Comparison of ENCODE assay signal across 26 cellular contexts in the genomic region with DNA sequence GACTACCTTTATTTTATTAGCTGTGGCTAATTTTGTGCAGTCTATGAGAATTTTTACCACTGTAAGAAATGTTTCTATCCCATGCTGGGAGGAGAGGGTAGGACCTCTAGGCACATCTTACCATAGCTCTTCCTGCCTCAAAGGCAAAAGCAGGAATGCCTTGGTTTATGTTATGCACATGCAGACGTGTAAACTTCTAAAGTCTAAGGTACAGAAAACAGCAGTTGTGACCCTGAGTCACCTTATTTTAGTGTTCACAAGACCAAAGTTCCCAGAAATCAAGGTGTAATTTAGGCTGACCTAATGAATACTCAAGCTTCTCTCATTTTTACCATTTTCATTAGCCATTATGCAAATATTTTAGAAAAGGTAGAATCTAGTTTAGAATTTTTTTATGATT. TPM values are rescaled to one million over a fixed set of nuclear protein-coding genes. Genes with fewer than 3 reads are reported as not detected.
DNase-seq lines count a peak whose midpoint lies in the region; ATAC-seq and TF ChIP-seq lines count a peak whose summit lies in the region.
"Had no signal": no experiment of that assay in that cellular context is flagged by ENCODE, and none has a peak within 500 bp of the region (broad histone marks: within the 10 kb centered on the region; RNA-seq: fewer than 3 reads in every experiment).

No MANE protein-coding gene starts in this region.

- DNase-seq in activated T-cell treated with anti-CD3 and anti-CD28 coated beads, Interleukin-2, amount 50 U/mL, for 24 hours, result no peak
- no peak for DNase-seq in activated T-cell treated with anti-CD3 and anti-CD28 coated beads, Interleukin-2, amount 50 U/mL, for 4 hours
- DNase-seq in T-helper 17 cell (no peak), right lobe of liver (no peak), tibial artery (no peak), OCI-M2 (lab: John Stamatoyannopoulos, UW; ENCODE audit: unreplicated experiment) (no peak), GM19238 (ENCODE audit: insufficient read length, low spot score) (no peak)
- DNase-seq in stimulated activated naive CD4-positive, alpha-beta T cell treated with Interleukin-2 at 50 U/mL for 16 hours (lab: John Stamatoyannopoulos, UW), result no peak
- DNase-seq: activated CD4-positive, alpha-beta T cell treated with anti-CD3 and anti-CD28 coated beads, Interleukin-2, amount 50 U/mL, for 1 hour; activated naive CD4-positive, alpha-beta T cell treated with anti-CD3 and anti-CD28 coated beads for 36 hours; activated T-cell treated with anti-CD3 and anti-CD28 coated beads for 4 hours; effector CD8-positive, alpha-beta T cell; KBM-7; kidney glomerular epithelial cell; mesendoderm; NCI-H187 treated with DMSO at 0.1 percent for 48 hours; NCI-H226; NCI-H774; nephron progenitor cell; stimulated activated naive CD8-positive, alpha-beta T cell treated with anti-CD3 and anti-CD28 coated beads, Interleukin-15, amount 100 ng/mL, for 72 hours; T-helper 2 cell; upper lobe of right lung had no signal

- H3K4me1 ChIP-seq in right lobe of liver (peaks cover 0 to 38% (median 8%) of the 10 kb centered on the region in 4 donors), tibial artery (peaks cover 6 to 96% (median 47%) of the 10 kb centered on the region in 4 donors)

- H3K9me3 Mint-ChIP-seq in activated T-cell treated with anti-CD3 and anti-CD28 coated beads, Interleukin-2, amount 50 U/mL, for 24 hours, result no peaks in the 10 kb centered on the region
- H3K9me3 Mint-ChIP-seq in activated T-cell treated with anti-CD3 and anti-CD28 coated beads, Interleukin-2, amount 50 U/mL, for 4 hours, result no peaks in the 10 kb centered on the region
- H3K9me3 Mint-ChIP-seq: activated naive CD4-positive, alpha-beta T cell treated with anti-CD3 and anti-CD28 coated beads for 36 hours; nephron progenitor cell; stimulated activated naive CD8-positive, alpha-beta T cell treated with anti-CD3 and anti-CD28 coated beads, Interleukin-15, amount 100 ng/mL, for 72 hours had no signal

- intact Hi-C loops in right lobe of liver (cut with DNase I), result no loop called here
- intact Hi-C loops in tibial artery (cut with DNase I; ENCODE audit: low total_unique reads), result no loop called here

- H3K9me3 ChIP-seq in T-helper 17 cell (ENCODE audit: control insufficient read depth, low read length, poor library complexity, severe bottlenecking) (no peaks in the 10 kb centered on the region), right lobe of liver (no peaks in the 10 kb centered on the region), tibial artery (no peaks in the 10 kb centered on the region)
- H3K9me3 ChIP-seq: BLaER1, esophagus muscularis mucosa, SJSA1, upper lobe of right lung had no signal

- H3K27me3 ChIP-seq in right lobe of liver, result no peaks in the 10 kb centered on the region
- no peaks in the 10 kb centered on the region for H3K27me3 ChIP-seq in tibial artery
- H3K27me3 ChIP-seq: BLaER1, esophagus muscularis mucosa, SJSA1, upper lobe of right lung had no signal

- no peak for ATAC-seq in activated T-cell treated with anti-CD3 and anti-CD28 coated beads, Interleukin-2, amount 50 U/mL, for 4 hours
- ATAC-seq in T-helper 17 cell (no peak), right lobe of liver (peak; percentile 3 to 43 (median 30))
- ATAC-seq: stimulated activated naive CD8-positive, alpha-beta T cell treated with anti-CD3 and anti-CD28 coated beads, Interleukin-15, amount 100 ng/mL, for 72 hours; upper lobe of right lung had no signal

- peak overlapping the region; percentile 61 for H3K27ac Mint-ChIP-seq in activated T-cell treated with anti-CD3 and anti-CD28 coated beads, Interleukin-2, amount 50 U/mL, for 24 hours
- H3K27ac Mint-ChIP-seq in T-helper 17 cell, result peak overlapping the region; percentile 90
- H3K27ac Mint-ChIP-seq: nephron progenitor cell had no signal

- no peaks in the 10 kb centered on the region for H3K27me3 Mint-ChIP-seq in activated T-cell treated with anti-CD3 and anti-CD28 coated beads, Interleukin-2, amount 50 U/mL, for 24 hours
- no peaks in the 10 kb centered on the region for H3K27me3 Mint-ChIP-seq in activated T-cell treated with anti-CD3 and anti-CD28 coated beads, Interleukin-2, amount 50 U/mL, for 4 hours (ENCODE audit: low read depth)
- no peaks in the 10 kb centered on the region for H3K27me3 Mint-ChIP-seq in T-helper 17 cell
- H3K27me3 Mint-ChIP-seq: stimulated activated naive CD8-positive, alpha-beta T cell treated with anti-CD3 and anti-CD28 coated beads, Interleukin-15, amount 100 ng/mL, for 72 hours had no signal

- 18% methylated on average over 1 of the region's 1 CpG for WGBS in right lobe of liver (ENCODE audit: insufficient coverage, low coverage, low lambda C conversion rate, missing lambda C conversion rate)

- no peak overlapping the region for H3K4me3 ChIP-seq in right lobe of liver
- H3K4me3 ChIP-seq in tibial artery, result no peak overlapping the region
- H3K4me3 ChIP-seq: BLaER1, esophagus muscularis mucosa, SJSA1, upper lobe of right lung had no signal

- H3K36me3 Mint-ChIP-seq in activated T-cell treated with anti-CD3 and anti-CD28 coated beads, Interleukin-2, amount 50 U/mL, for 24 hours (ENCODE audit: low read depth), result peaks cover 78% of the 10 kb centered on the region
- peaks cover 29% of the 10 kb centered on the region for H3K36me3 Mint-ChIP-seq in activated T-cell treated with anti-CD3 and anti-CD28 coated beads, Interleukin-2, amount 50 U/mL, for 4 hours (ENCODE audit: insufficient read depth)
- H3K36me3 Mint-ChIP-seq in T-helper 17 cell (ENCODE audit: low read depth), result no peaks in the 10 kb centered on the region

- H3K4me1 Mint-ChIP-seq in activated T-cell treated with anti-CD3 and anti-CD28 coated beads, Interleukin-2, amount 50 U/mL, for 24 hours (ENCODE audit: low read depth), result peaks cover 93% of the 10 kb centered on the region
- peaks cover 94% of the 10 kb centered on the region for H3K4me1 Mint-ChIP-seq in activated T-cell treated with anti-CD3 and anti-CD28 coated beads, Interleukin-2, amount 50 U/mL, for 4 hours (ENCODE audit: low read depth)
- H3K4me1 Mint-ChIP-seq in T-helper 17 cell, result peaks cover 60% of the 10 kb centered on the region

- H3K4me3 Mint-ChIP-seq in activated T-cell treated with anti-CD3 and anti-CD28 coated beads, Interleukin-2, amount 50 U/mL, for 24 hours, result no peak overlapping the region
- no peak overlapping the region for H3K4me3 Mint-ChIP-seq in activated T-cell treated with anti-CD3 and anti-CD28 coated beads, Interleukin-2, amount 50 U/mL, for 4 hours
- H3K4me3 Mint-ChIP-seq in T-helper 17 cell, result no peak overlapping the region
- H3K4me3 Mint-ChIP-seq: activated naive CD4-positive, alpha-beta T cell treated with anti-CD3 and anti-CD28 coated beads for 36 hours; nephron progenitor cell; stimulated activated naive CD8-positive, alpha-beta T cell treated with anti-CD3 and anti-CD28 coated beads, Interleukin-15, amount 100 ng/mL, for 72 hours had no signal

- TF ChIP-seq CTCF in right lobe of liver (IDR thresholded peaks at IDR 0.05), result no peak
- no peak for TF ChIP-seq CTCF in tibial artery (IDR thresholded peaks at IDR 0.05)

- H3K36me3 ChIP-seq in right lobe of liver (no peaks in the 10 kb centered on the region), tibial artery (no peaks in the 10 kb centered on the region)
- H3K36me3 ChIP-seq: BLaER1, esophagus muscularis mucosa, SJSA1 had no signal

- TF ChIP-seq POLR2A in right lobe of liver (IDR thresholded peaks at IDR 0.05), result no peak

- H3K27ac ChIP-seq in right lobe of liver (no peak overlapping the region), tibial artery (peak overlapping the region; percentile 80 to 84)
- H3K27ac ChIP-seq: BLaER1, esophagus muscularis mucosa, SJSA1, upper lobe of right lung, VCaP had no signal

RNA-seq across cellular contexts. Expression of gene WIPF1, which starts 15.4 kb away (rescaled TPM):
- total RNA-seq in activated T-cell treated with anti-CD3 and anti-CD28 coated beads, Interleukin-2, amount 50 U/mL, for 4 hours, result 100 to 1,000 TPM in 2 of 3 donors, 10 to 100 TPM in 1; 95.1 to 122 (median 101) TPM
- total RNA-seq in T-helper 17 cell (100 to 1,000 TPM; 368 to 424 TPM), right lobe of liver (10 to 100 TPM in 1 of 6 experiments, 1 to 10 TPM in 5; 5.0 to 15.3 (median 7.1) TPM)

Comparison
In these comparisons a context has a peak if more than half of its experiments do, and no peak if none do; other contexts are left out.
1. ATAC-seq: peak in right lobe of liver (4 of 4); none in activated T-cell treated with anti-CD3 and anti-CD28 coated beads, Interleukin-2, amount 50 U/mL, for 4 hours (0 of 2) and T-helper 17 cell (single experiment).
2. H3K27ac ChIP-seq: peak in tibial artery (2 of 2); none in right lobe of liver (0 of 3).
3. RNA of gene WIPF1, which starts 15.4 kb away (total RNA-seq): 368 to 424 TPM in T-helper 17 cell and 95.1 to 122 TPM in activated T-cell treated with anti-CD3 and anti-CD28 coated beads, Interleukin-2, amount 50 U/mL, for 4 hours; 5.0 to 15.3 TPM in right lobe of liver; every median in the first group is over 4 times any median in the second.